ENCODE assay signal across 19 cellular contexts in the genomic region with DNA sequence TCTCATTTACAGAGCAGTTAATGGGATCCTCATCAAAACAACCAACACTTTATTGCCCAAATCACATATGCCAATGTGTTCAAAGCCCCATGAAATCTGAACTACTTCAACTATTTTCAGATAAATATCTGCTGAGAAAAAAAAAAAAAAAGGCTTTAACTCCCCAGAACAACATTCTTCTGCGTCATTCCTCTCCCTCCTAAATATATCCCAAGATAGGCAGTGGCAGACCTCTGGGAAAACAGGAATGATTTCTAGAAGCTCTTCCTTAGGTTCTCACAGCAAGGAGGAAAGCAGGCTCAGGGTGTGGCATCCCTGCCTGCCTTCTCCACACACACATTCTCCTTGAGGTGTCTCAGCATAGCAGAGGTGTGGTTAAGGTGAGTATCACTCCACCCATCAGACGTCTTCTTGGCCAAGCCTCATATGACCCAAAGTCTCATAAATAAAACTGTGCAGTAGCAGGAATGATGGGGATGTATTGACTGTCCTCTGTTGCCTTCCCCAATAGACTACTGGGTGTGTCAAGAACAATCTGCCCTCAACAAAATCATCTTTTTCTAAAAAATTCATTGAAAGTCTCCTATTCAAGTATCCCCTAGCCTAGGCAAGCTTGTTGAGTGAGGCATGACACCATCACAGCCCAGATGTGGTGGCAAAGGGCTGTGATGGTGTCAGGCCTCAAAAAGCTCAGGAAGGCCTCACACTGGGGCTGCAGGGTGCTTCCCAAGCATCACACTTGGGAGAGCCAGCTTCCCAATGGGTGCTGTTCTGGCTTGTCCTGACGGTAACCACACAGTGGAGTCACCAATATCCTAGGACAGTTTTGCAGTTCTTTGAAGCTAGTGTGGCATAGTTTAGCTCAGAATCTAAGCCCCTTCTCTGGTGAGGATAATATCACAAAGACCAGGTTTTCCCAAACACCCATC.
"Had no signal": no experiment of that assay in that cellular context is flagged by ENCODE, and none has a peak within 500 bp of the region (broad histone marks: within the 10 kb centered on the region; RNA-seq: fewer than 3 reads in every experiment).

No MANE protein-coding gene starts in this region.

- H3K27ac Mint-ChIP-seq: activated CD4-positive, alpha-beta T cell treated with anti-CD3 and anti-CD28 coated beads, Interleukin-2, amount 10 ng/mL, durations not matched to agents 24 days and 14 days; activated CD8-positive, alpha-beta T cell treated with anti-CD3 and anti-CD28 coated beads for 36 hours; activated naive CD4-positive, alpha-beta T cell treated with anti-CD3 and anti-CD28 coated beads, Interleukin-2, amount 10 ng/mL, durations not matched to agents 7 days and 5 days; activated naive CD8-positive, alpha-beta T cell treated with anti-CD3 and anti-CD28 coated beads, Interleukin-2, amount 50 U/mL, for 24 hours; activated T-cell treated with anti-CD3 and anti-CD28 coated beads, Interleukin-2, amount 50 U/mL, for 24 hours; dendritic cell treated with granulocyte-macrophage colony-stimulating factor and Interleukin-4, amounts not matched to agents 40 ng/mL and 50 ng/mL, for 4 days; natural killer cell; stimulated activated effector memory CD8-positive, alpha-beta T cell treated with anti-CD3 and anti-CD28 coated beads, Interleukin-12 subunit alpha, Interleukin-12 subunit beta, amount 100 ng/mL, for 72 hours had no signal

- H3K9ac ChIP-seq: parathyroid adenoma had no signal

- H3K9me3 Mint-ChIP-seq: activated CD8-positive, alpha-beta T cell treated with anti-CD3 and anti-CD28 coated beads for 36 hours; dendritic cell treated with granulocyte-macrophage colony-stimulating factor and Interleukin-4, amounts not matched to agents 40 ng/mL and 50 ng/mL, for 4 days had no signal

- H3K4me3 ChIP-seq: ascending aorta, stomach, thoracic aorta had no signal

- H3K36me3 ChIP-seq: ascending aorta, neutrophil, stomach, thoracic aorta had no signal

- H3K36me3 Mint-ChIP-seq: activated naive CD4-positive, alpha-beta T cell treated with anti-CD3 and anti-CD28 coated beads, Interleukin-2, amount 10 ng/mL, durations not matched to agents 7 days and 5 days; natural killer cell; stimulated activated effector memory CD8-positive, alpha-beta T cell treated with anti-CD3 and anti-CD28 coated beads, Interleukin-12 subunit alpha, Interleukin-12 subunit beta, amount 100 ng/mL, for 72 hours had no signal

- H3K4me3 Mint-ChIP-seq: activated CD4-positive, alpha-beta T cell treated with anti-CD3 and anti-CD28 coated beads, Interleukin-2, amount 10 ng/mL, durations not matched to agents 24 days and 14 days; activated CD8-positive, alpha-beta T cell treated with anti-CD3 and anti-CD28 coated beads for 36 hours; activated naive CD4-positive, alpha-beta T cell treated with anti-CD3 and anti-CD28 coated beads, Interleukin-2, amount 10 ng/mL, durations not matched to agents 7 days and 5 days; activated naive CD8-positive, alpha-beta T cell treated with anti-CD3 and anti-CD28 coated beads, Interleukin-2, amount 50 U/mL, for 24 hours; activated T-cell treated with anti-CD3 and anti-CD28 coated beads, Interleukin-2, amount 50 U/mL, for 24 hours; dendritic cell treated with granulocyte-macrophage colony-stimulating factor and Interleukin-4, amounts not matched to agents 40 ng/mL and 50 ng/mL, for 4 days; natural killer cell; stimulated activated effector memory CD8-positive, alpha-beta T cell treated with anti-CD3 and anti-CD28 coated beads, Interleukin-12 subunit alpha, Interleukin-12 subunit beta, amount 100 ng/mL, for 72 hours had no signal

- H3K9me3 ChIP-seq: ascending aorta, neutrophil, stomach, thoracic aorta had no signal

- ATAC-seq: activated CD8-positive, alpha-beta T cell treated with anti-CD3 and anti-CD28 coated beads for 36 hours; activated naive CD8-positive, alpha-beta T cell treated with anti-CD3 and anti-CD28 coated beads, Interleukin-2, amount 50 U/mL, for 24 hours; natural killer cell; sciatic nerve; stimulated activated effector memory CD8-positive, alpha-beta T cell treated with anti-CD3 and anti-CD28 coated beads, Interleukin-12 subunit alpha, Interleukin-12 subunit beta, amount 100 ng/mL, for 72 hours had no signal

- H3K4me1 ChIP-seq: ascending aorta, parathyroid adenoma, stomach had no signal

- H3K27ac ChIP-seq: ascending aorta, neutrophil, parathyroid adenoma, stomach, thoracic aorta had no signal

- H3K4me1 Mint-ChIP-seq: activated CD4-positive, alpha-beta T cell treated with anti-CD3 and anti-CD28 coated beads, Interleukin-2, amount 10 ng/mL, durations not matched to agents 24 days and 14 days; activated naive CD4-positive, alpha-beta T cell treated with anti-CD3 and anti-CD28 coated beads, Interleukin-2, amount 10 ng/mL, durations not matched to agents 7 days and 5 days; natural killer cell; stimulated activated effector memory CD8-positive, alpha-beta T cell treated with anti-CD3 and anti-CD28 coated beads, Interleukin-12 subunit alpha, Interleukin-12 subunit beta, amount 100 ng/mL, for 72 hours had no signal

- H3K79me2 ChIP-seq: parathyroid adenoma had no signal

- H3K27me3 ChIP-seq: ascending aorta, neutrophil, stomach had no signal

- DNase-seq: activated CD4-positive, alpha-beta T cell treated with anti-CD3 and anti-CD28 coated beads, Interleukin-2, amount 10 ng/mL, durations not matched to agents 24 days and 14 days; activated CD8-positive, alpha-beta T cell treated with anti-CD3 and anti-CD28 coated beads for 36 hours; activated naive CD4-positive, alpha-beta T cell treated with anti-CD3 and anti-CD28 coated beads, Interleukin-2, amount 10 ng/mL, durations not matched to agents 7 days and 5 days; activated naive CD8-positive, alpha-beta T cell treated with anti-CD3 and anti-CD28 coated beads, Interleukin-2, amount 50 U/mL, for 24 hours; activated T-cell treated with anti-CD3 and anti-CD28 coated beads, Interleukin-2, amount 50 U/mL, for 24 hours; effector memory CD4-positive, alpha-beta T cell; head of caudate nucleus; mesendoderm; natural killer cell; stimulated activated CD4-positive, alpha-beta T cell treated with anti-CD3 and anti-CD28 coated beads, Interleukin-4, amount 100 ng/mL, for 24 hours; stomach; T1000 had no signal

- H3K27me3 Mint-ChIP-seq: activated CD4-positive, alpha-beta T cell treated with anti-CD3 and anti-CD28 coated beads, Interleukin-2, amount 10 ng/mL, durations not matched to agents 24 days and 14 days; activated CD8-positive, alpha-beta T cell treated with anti-CD3 and anti-CD28 coated beads for 36 hours; activated naive CD4-positive, alpha-beta T cell treated with anti-CD3 and anti-CD28 coated beads, Interleukin-2, amount 10 ng/mL, durations not matched to agents 7 days and 5 days; activated naive CD8-positive, alpha-beta T cell treated with anti-CD3 and anti-CD28 coated beads, Interleukin-2, amount 50 U/mL, for 24 hours; activated T-cell treated with anti-CD3 and anti-CD28 coated beads, Interleukin-2, amount 50 U/mL, for 24 hours; dendritic cell treated with granulocyte-macrophage colony-stimulating factor and Interleukin-4, amounts not matched to agents 40 ng/mL and 50 ng/mL, for 4 days had no signal

- H2AFZ ChIP-seq: parathyroid adenoma had no signal
